19 cellular contexts compared by ENCODE assay signal in the genomic region with DNA sequence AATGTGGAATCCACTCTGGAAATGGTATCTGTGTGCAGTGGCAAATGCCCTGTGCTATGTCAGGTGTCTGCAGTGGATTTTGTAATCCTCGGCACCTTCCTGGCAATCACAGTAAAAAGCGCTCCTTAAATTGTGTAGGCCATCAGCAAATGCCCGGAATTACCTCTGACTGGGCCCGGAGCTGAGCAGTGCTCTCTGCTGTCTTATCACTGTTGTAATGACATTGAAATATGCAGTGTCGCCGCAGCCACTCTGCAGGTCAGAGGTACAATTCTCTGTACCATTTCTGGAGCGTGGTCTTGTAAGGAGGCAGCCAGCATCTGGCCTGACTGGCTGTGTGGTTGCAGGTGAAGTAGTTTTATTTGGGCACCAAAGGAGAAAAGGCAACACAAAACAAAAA.
DNase-seq lines count a peak whose midpoint lies in the region; ATAC-seq, FAIRE-seq and TF ChIP-seq lines count a peak whose summit lies in the region.
"Had no signal": no experiment of that assay in that cellular context is flagged by ENCODE, and none has a peak within 500 bp of the region (broad histone marks: within the 10 kb centered on the region; RNA-seq: fewer than 3 reads in every experiment).

No MANE protein-coding gene starts in this region.

- H3K27ac Mint-ChIP-seq in WTC11: peak overlapping the region; percentile 61
- H3K27ac Mint-ChIP-seq in nephron: peak overlapping the region in 2 of 3 experiments; percentile 47 to 59
- H3K27ac Mint-ChIP-seq: CD8-positive, alpha-beta T cell; HFFc6; IgD-negative memory B cell had no signal

- no peaks in the 10 kb centered on the region for H3K9me3 ChIP-seq in H1 (ENCODE audit: insufficient read depth in 2 of 2, low read depth in 1 of 2, low read length in 1 of 2)

- no peaks in the 10 kb centered on the region for H3K36me3 ChIP-seq in H1 (ENCODE audit: control insufficient read depth in 2 of 4, insufficient read depth in 4 of 4, low read length in 3 of 4)

- H3K9ac ChIP-seq in H1 (replicated peaks in 1 of 4; ENCODE audit: extremely low read depth in 1 of 4, low read depth in 3 of 4, low read length in 3 of 4): no peak overlapping the region

- POLR2A ChIA-PET in WTC11 (lab: Charles Lee) (no interaction called here), H1 (lab: Charles Lee; ENCODE audit: partially characterized antibody) (no interaction called here)

- H2BK12ac ChIP-seq in H1 (ENCODE audit: low read depth, low read length): 0 out of 2 replicates have a peak overlapping the region, but pooled peaks have one; percentile 18

- no peak overlapping the region for H3K27ac ChIP-seq in H1 (ENCODE audit: low read depth, low read length)

- H3K79me2 ChIP-seq in H1 (ENCODE audit: control insufficient read depth in 1 of 2, insufficient read depth in 2 of 2, low read length in 2 of 2): no peaks in the 10 kb centered on the region

- ATAC-seq in WTC11 (no peak), HG02840 (IDR thresholded peaks at IDR 0.05; ENCODE audit: low FRiP score, unreplicated experiment) (no peak), HG02610 (IDR thresholded peaks at IDR 0.05; ENCODE audit: unreplicated experiment) (no peak)
- ATAC-seq: CD8-positive, alpha-beta T cell had no signal

- TF ChIP-seq CTCF in WTC11 (IDR thresholded peaks at IDR 0.05) (no peak), H1 (IDR thresholded peaks at IDR 0.05; ENCODE audit: control extremely low read depth in 1 of 3, insufficient read depth in 1 of 3, low read depth in 1 of 3, low read length in 3 of 3) (no peak), nephron (IDR thresholded peaks at IDR 0.05; ENCODE audit: unreplicated experiment in 3 of 3) (no peak)

- peaks cover 6% of the 10 kb centered on the region; the same call in 1 of the 2 replicates for H3K27me3 Mint-ChIP-seq in WTC11 (ENCODE audit: low read depth)
- H3K27me3 Mint-ChIP-seq in nephron (ENCODE audit: low read depth): peaks cover 53% of the 10 kb centered on the region

- H2BK5ac ChIP-seq in H1 (ENCODE audit: low read depth, low read length): peak overlapping the region; percentile 18; the same call in 1 of the 2 replicates

- CTCF ChIA-PET in WTC11 (lab: Charles Lee): interaction anchor here (1.4 to 1.8 kb wide), 2 partner anchors 275 to 331 kb away, joined by 4 to 5 read pairs; no protein-coding TSS in a partner anchor
- CTCF ChIA-PET in H1 (lab: Charles Lee; ENCODE audit: partially characterized antibody): interaction anchor here (0.9 to 6.1 kb wide), 3 partner anchors 14 to 317 kb away, joined by 3 to 52 read pairs (median 4); no protein-coding TSS in a partner anchor

- H3K9me3 Mint-ChIP-seq in WTC11: no peaks in the 10 kb centered on the region
- H3K9me3 Mint-ChIP-seq in nephron: no peaks in the 10 kb centered on the region
- H3K9me3 Mint-ChIP-seq: CD8-positive, alpha-beta T cell; IgD-negative memory B cell had no signal

- no peaks in the 10 kb centered on the region for H3K36me3 Mint-ChIP-seq in WTC11
- H3K36me3 Mint-ChIP-seq in nephron (ENCODE audit: low read depth): no peaks in the 10 kb centered on the region
- H3K36me3 Mint-ChIP-seq: CD14-positive monocyte; CD8-positive, alpha-beta T cell; IgD-negative memory B cell had no signal

- peaks cover 0 to 3% (median under 1%) of the 10 kb centered on the region in 4 experiments; a peak in 1 of 7 replicates for H3K27me3 ChIP-seq in H1 (replicated peaks in 1 of 4; ENCODE audit: control insufficient read depth in 3 of 4, extremely low read depth in 1 of 4, insufficient read depth in 3 of 4, low read length in 3 of 4)

- no peaks in the 10 kb centered on the region for H3K79me1 ChIP-seq in H1 (ENCODE audit: low read depth, low read length)

- 79% methylated on average over 7 of the region's 7 CpGs; no CpG with 5 or more reads in 1 of the 2 experiments for WGBS in H1 (ENCODE audit: extremely low coverage in 1 of 2, insufficient coverage in 1 of 2, insufficient read length in 1 of 2, insufficient replicate concordance in 2 of 2, low coverage in 1 of 2, low lambda C conversion rate in 2 of 2, missing lambda C conversion rate in 1 of 2), 2 experiments

- H3K4me1 ChIP-seq in H1 (replicated peaks in 1 of 4; ENCODE audit: control insufficient read depth in 3 of 4, insufficient read depth in 4 of 4, low read length in 3 of 4): peaks cover 2 to 46% (median 32%) of the 10 kb centered on the region in 4 experiments

- no peak for TF ChIP-seq RAD21 in H1 (IDR thresholded peaks at IDR 0.05 in 1 of 2, conservative IDR thresholded peaks at IDR 0.05 in 1 of 2; ENCODE audit: low read depth in 2 of 2, low read length in 2 of 2)

- no peak overlapping the region for H2BK15ac ChIP-seq in H1 (ENCODE audit: low read length)

- no peak for FAIRE-seq in H1 (lab: Jason Lieb, UNC)
- FAIRE-seq: D721Med, G401.6, GM12892 had no signal

- no peak overlapping the region for H2AK5ac ChIP-seq in H1 (ENCODE audit: low read depth, low read length)

- no peak overlapping the region for H2AFZ ChIP-seq in H1 (ENCODE audit: low read length)

- H4K5ac ChIP-seq in H1 (ENCODE audit: insufficient read length, low read depth, low read length): no peak overlapping the region

- H4K20me1 ChIP-seq in H1 (replicated peaks in 1 of 2; ENCODE audit: control insufficient read depth in 1 of 2, insufficient read depth in 2 of 2, low read length in 2 of 2): no peaks in the 10 kb centered on the region

- no peak overlapping the region for H3K14ac ChIP-seq in H1 (ENCODE audit: insufficient read length)

- H3K23me2 ChIP-seq in H1 (ENCODE audit: low read depth, low read length): peaks cover 6% of the 10 kb centered on the region; the same call in 1 of the 2 replicates

- H3K23ac ChIP-seq in H1 (ENCODE audit: insufficient read length): no peak overlapping the region

- no peak overlapping the region for H2BK20ac ChIP-seq in H1 (ENCODE audit: low read length)

- H2BK120ac ChIP-seq in H1 (replicated peaks; ENCODE audit: low read depth, low read length): peak overlapping the region; percentile 43

- no peak overlapping the region for H3K4me2 ChIP-seq in H1 (ENCODE audit: insufficient read depth in 1 of 2, low read depth in 2 of 2, low read length in 2 of 2)

- no peak overlapping the region for H3K56ac ChIP-seq in H1 (replicated peaks; ENCODE audit: insufficient read length, low read depth, low read length)

- H3K4ac ChIP-seq in H1 (replicated peaks; ENCODE audit: insufficient read length, low read depth, low read length): no peak overlapping the region

- H4K91ac ChIP-seq in H1 (replicated peaks; ENCODE audit: insufficient read length, low read length): no peak overlapping the region

- no peak for TF ChIP-seq EP300 in H1 (IDR thresholded peaks at IDR 0.05; ENCODE audit: borderline replicate concordance in 1 of 2, low read depth in 2 of 2, low read length in 2 of 2)

- no peak overlapping the region for H4K8ac ChIP-seq in H1 (ENCODE audit: extremely low read depth, insufficient read depth, low read length)

- TF ChIP-seq POLR2A in H1 (IDR thresholded peaks at IDR 0.05; ENCODE audit: control extremely low read depth in 1 of 2, low read depth in 2 of 2, low read length in 2 of 2): no peak

- H3K4me3 Mint-ChIP-seq in WTC11 (no peak overlapping the region), nephron (no peak overlapping the region)
- H3K4me3 Mint-ChIP-seq: CD8-positive, alpha-beta T cell; HFFc6; IgD-negative memory B cell had no signal

- H3K4me3 ChIP-seq in H1 (ENCODE audit: extremely low read depth in 1 of 4, insufficient read depth in 2 of 4, low read depth in 3 of 4, low read length in 4 of 4): no peak overlapping the region

- H3K4me1 Mint-ChIP-seq in WTC11 (peaks cover 81% of the 10 kb centered on the region), nephron (peaks cover 62% of the 10 kb centered on the region)
- H3K4me1 Mint-ChIP-seq: CD14-positive monocyte, IgD-negative memory B cell had no signal

- H3K18ac ChIP-seq in H1 (ENCODE audit: extremely low read depth, low read length): 0 out of 2 replicates have a peak overlapping the region, but pooled peaks have one; percentile 41

- DNase-seq in WTC11 (ENCODE audit: low spot score) (no peak), H1 (ENCODE audit: low read depth in 1 of 2, low spot score in 2 of 2) (no peak), NCI-H1092 (lab: John Stamatoyannopoulos, UW) (no peak)
- DNase-seq: CD8-positive, alpha-beta T cell; COR-L47; DMS153; DMS79 treated with DMSO at 0.1 percent for 48 hours; EL; GOT3; HCEC 1CT; HFFc6 had no signal

TF ChIP-seq in WTC11, 78 proteins besides CTCF, POLR2A, EP300 and RAD21 (continues in another document):
- TF ChIP-seq, protein P1, sequence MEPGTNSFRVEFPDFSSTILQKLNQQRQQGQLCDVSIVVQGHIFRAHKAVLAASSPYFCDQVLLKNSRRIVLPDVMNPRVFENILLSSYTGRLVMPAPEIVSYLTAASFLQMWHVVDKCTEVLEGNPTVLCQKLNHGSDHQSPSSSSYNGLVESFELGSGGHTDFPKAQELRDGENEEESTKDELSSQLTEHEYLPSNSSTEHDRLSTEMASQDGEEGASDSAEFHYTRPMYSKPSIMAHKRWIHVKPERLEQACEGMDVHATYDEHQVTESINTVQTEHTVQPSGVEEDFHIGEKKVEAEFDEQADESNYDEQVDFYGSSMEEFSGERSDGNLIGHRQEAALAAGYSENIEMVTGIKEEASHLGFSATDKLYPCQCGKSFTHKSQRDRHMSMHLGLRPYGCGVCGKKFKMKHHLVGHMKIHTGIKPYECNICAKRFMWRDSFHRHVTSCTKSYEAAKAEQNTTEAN (CRISPR knock-in tag; IDR thresholded peaks at IDR 0.05): no peak
- TF ChIP-seq NFATC4 (CRISPR knock-in tag; IDR thresholded peaks at IDR 0.05) (no peak), NR2C2 (CRISPR knock-in tag; IDR thresholded peaks at IDR 0.05) (no peak)
- TF ChIP-seq, protein P2, sequence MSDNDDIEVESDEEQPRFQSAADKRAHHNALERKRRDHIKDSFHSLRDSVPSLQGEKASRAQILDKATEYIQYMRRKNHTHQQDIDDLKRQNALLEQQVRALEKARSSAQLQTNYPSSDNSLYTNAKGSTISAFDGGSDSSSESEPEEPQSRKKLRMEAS (CRISPR knock-in tag; IDR thresholded peaks at IDR 0.05): no peak

TF ChIP-seq in H1, 55 proteins besides CTCF, POLR2A, EP300 and RAD21 (continues in another document):
- TF ChIP-seq SRF (IDR thresholded peaks at IDR 0.05; ENCODE audit: low read depth, low read length) (no peak), EGR1 (IDR thresholded peaks at IDR 0.05; ENCODE audit: borderline replicate concordance, low read depth, low read length) (no peak), E2F6 (IDR thresholded peaks at IDR 0.05) (no peak), RBBP5 (IDR thresholded peaks at IDR 0.05; ENCODE audit: borderline replicate concordance, low read depth, low read length) (no peak), SIRT6 (IDR thresholded peaks at IDR 0.05; ENCODE audit: low read length) (no peak), CBX5 (IDR thresholded peaks at IDR 0.05; ENCODE audit: low read depth, low read length) (no peak), NRF1 (IDR thresholded peaks at IDR 0.05; ENCODE audit: low read depth, low read length) (no peak), TCF12 (IDR thresholded peaks at IDR 0.05; ENCODE audit: low read depth, low read length) (no peak)
